Comparison of ENCODE assay signal across 20 cellular contexts in genomic region chr3:72384602-72385001, GRCh38.
DNase-seq lines count a peak whose midpoint lies in the region; ATAC-seq and TF ChIP-seq lines count a peak whose summit lies in the region.
"Had no signal": no experiment of that assay in that cellular context is flagged by ENCODE, and none has a peak within 500 bp of the region (broad histone marks: within the 10 kb centered on the region; RNA-seq: fewer than 3 reads in every experiment).

No MANE protein-coding gene starts in this region.

- ATAC-seq in CD4-positive, CD25-positive, alpha-beta regulatory T cell (ENCODE audit: low read depth in 2 of 2): no peak
- ATAC-seq in HG02678 (IDR thresholded peaks at IDR 0.05; ENCODE audit: unreplicated experiment) (peak; percentile 68), GM19467 (IDR thresholded peaks at IDR 0.05; ENCODE audit: unreplicated experiment) (no peak)
- ATAC-seq: left ventricle myocardium superior had no signal

- intact Hi-C loops in dorsolateral prefrontal cortex (cut with DNase I): loop anchor here (5.0 to 10.0 kb wide), 3 partner anchors 63 to 110 kb away; partner anchors contain the start of gene RYBP (in 1 of the 2)

- H3K4me3 Mint-ChIP-seq in CD4-positive, CD25-positive, alpha-beta regulatory T cell: peak overlapping the region in 1 of 4 donors; percentile 30
- no peak overlapping the region for H3K4me3 Mint-ChIP-seq in type B pancreatic cell
- H3K4me3 Mint-ChIP-seq: activated naive CD8-positive, alpha-beta T cell treated with anti-CD3 and anti-CD28 coated beads, Interleukin-2, amount 10 ng/mL, durations not matched to agents 7 days and 5 days had no signal

- H3K27ac ChIP-seq in CD4-positive, CD25-positive, alpha-beta regulatory T cell (ENCODE audit: insufficient read depth, low read length, poor library complexity, severe bottlenecking): no peak overlapping the region
- peak overlapping the region in 47 of 59 donors; percentile 7 to 99 (median 94) for H3K27ac ChIP-seq in dorsolateral prefrontal cortex
- H3K27ac ChIP-seq: cardiac muscle cell, SJCRH30 had no signal

- no peaks in the 10 kb centered on the region for H3K27me3 ChIP-seq in CD4-positive, CD25-positive, alpha-beta regulatory T cell (ENCODE audit: control insufficient read depth, insufficient read depth, low read length)
- H3K27me3 ChIP-seq in dorsolateral prefrontal cortex: no peaks in the 10 kb centered on the region
- H3K27me3 ChIP-seq: cardiac muscle cell, SJCRH30 had no signal

- H3K36me3 Mint-ChIP-seq in CD4-positive, CD25-positive, alpha-beta regulatory T cell: no peaks in the 10 kb centered on the region
- H3K36me3 Mint-ChIP-seq in type B pancreatic cell: peaks cover 3% of the 10 kb centered on the region

- H3K4me1 ChIP-seq in CD4-positive, CD25-positive, alpha-beta regulatory T cell (ENCODE audit: control insufficient read depth, insufficient read depth, low read length, poor library complexity, severe bottlenecking): no peaks in the 10 kb centered on the region
- H3K4me1 ChIP-seq: SJCRH30 had no signal

- H3K27me3 Mint-ChIP-seq in CD4-positive, CD25-positive, alpha-beta regulatory T cell: no peaks in the 10 kb centered on the region
- H3K27me3 Mint-ChIP-seq in type B pancreatic cell: no peaks in the 10 kb centered on the region
- H3K27me3 Mint-ChIP-seq: activated naive CD8-positive, alpha-beta T cell treated with anti-CD3 and anti-CD28 coated beads, Interleukin-2, amount 10 ng/mL, durations not matched to agents 7 days and 5 days had no signal

- no peak for DNase-seq in CD4-positive, CD25-positive, alpha-beta regulatory T cell
- DNase-seq in GF-D8 (lab: John Stamatoyannopoulos, UW) (peak; percentile 44), dorsolateral prefrontal cortex (no peak), OCI-M1 (lab: John Stamatoyannopoulos, UW) (no peak), type B pancreatic cell (ENCODE audit: extremely low spot score, unreplicated experiment) (no peak), NCI-H2171 (lab: John Stamatoyannopoulos, UW) (no peak)
- DNase-seq: activated CD4-positive, alpha-beta T cell treated with anti-CD3 and anti-CD28 coated beads for 1 hour; activated naive CD8-positive, alpha-beta T cell treated with anti-CD3 and anti-CD28 coated beads, Interleukin-2, amount 10 ng/mL, durations not matched to agents 7 days and 5 days; effector CD8-positive, alpha-beta T cell; left ventricle myocardium superior; NCI-H1930; NCI-H510A treated with DMSO at 0.1 percent for 48 hours; posterior cingulate gyrus; SJCRH30; stimulated activated CD4-positive, alpha-beta T cell treated with anti-CD3 and anti-CD28 coated beads, Interleukin-4, amount 100 ng/mL, for 24 hours; stimulated activated CD8-positive, alpha-beta memory T cell treated with anti-CD3 and anti-CD28 coated beads, Interleukin-4, amount 100 ng/mL, for 48 hours; T-helper 9 cell had no signal

- TF ChIP-seq CTCF in dorsolateral prefrontal cortex (IDR thresholded peaks at IDR 0.05 in 54 of 56, conservative IDR thresholded peaks at IDR 0.05 in 2 of 56; ENCODE audit: low read depth in 1 of 56, partially characterized antibody in 56 of 56): no peak
- no peak for TF ChIP-seq CTCF in type B pancreatic cell (conservative IDR thresholded peaks at IDR 0.05)

- H3K4me3 ChIP-seq in CD4-positive, CD25-positive, alpha-beta regulatory T cell (ENCODE audit: low read depth, low read length): no peak overlapping the region
- no peak overlapping the region for H3K4me3 ChIP-seq in dorsolateral prefrontal cortex
- H3K4me3 ChIP-seq: cardiac muscle cell, SJCRH30 had no signal

- H3K36me3 ChIP-seq in CD4-positive, CD25-positive, alpha-beta regulatory T cell (ENCODE audit: control insufficient read depth, insufficient read depth, low read length): no peaks in the 10 kb centered on the region
- H3K36me3 ChIP-seq: cardiac muscle cell, SJCRH30 had no signal

- H3K9me3 ChIP-seq in CD4-positive, CD25-positive, alpha-beta regulatory T cell (ENCODE audit: control insufficient read depth in 2 of 2, low read length in 2 of 2): no peaks in the 10 kb centered on the region
- H3K9me3 ChIP-seq: SJCRH30 had no signal

- peaks cover 26 to 95% (median 77%) of the 10 kb centered on the region in 4 donors for H3K4me1 Mint-ChIP-seq in CD4-positive, CD25-positive, alpha-beta regulatory T cell
- H3K4me1 Mint-ChIP-seq in type B pancreatic cell (ENCODE audit: unreplicated experiment): peaks cover 64% of the 10 kb centered on the region

- peak overlapping the region in 2 of 3 donors; percentile 4 to 78 for H3K27ac Mint-ChIP-seq in CD4-positive, CD25-positive, alpha-beta regulatory T cell
- H3K27ac Mint-ChIP-seq in type B pancreatic cell: no peak overlapping the region
- H3K27ac Mint-ChIP-seq: activated naive CD8-positive, alpha-beta T cell treated with anti-CD3 and anti-CD28 coated beads, Interleukin-2, amount 10 ng/mL, durations not matched to agents 7 days and 5 days had no signal

- H3K9me3 Mint-ChIP-seq in CD4-positive, CD25-positive, alpha-beta regulatory T cell: no peaks in the 10 kb centered on the region
- no peaks in the 10 kb centered on the region for H3K9me3 Mint-ChIP-seq in type B pancreatic cell
- H3K9me3 Mint-ChIP-seq: activated naive CD8-positive, alpha-beta T cell treated with anti-CD3 and anti-CD28 coated beads, Interleukin-2, amount 10 ng/mL, durations not matched to agents 7 days and 5 days had no signal
